Comparison of ENCODE assay signal across 17 cellular contexts in the genomic region with DNA sequence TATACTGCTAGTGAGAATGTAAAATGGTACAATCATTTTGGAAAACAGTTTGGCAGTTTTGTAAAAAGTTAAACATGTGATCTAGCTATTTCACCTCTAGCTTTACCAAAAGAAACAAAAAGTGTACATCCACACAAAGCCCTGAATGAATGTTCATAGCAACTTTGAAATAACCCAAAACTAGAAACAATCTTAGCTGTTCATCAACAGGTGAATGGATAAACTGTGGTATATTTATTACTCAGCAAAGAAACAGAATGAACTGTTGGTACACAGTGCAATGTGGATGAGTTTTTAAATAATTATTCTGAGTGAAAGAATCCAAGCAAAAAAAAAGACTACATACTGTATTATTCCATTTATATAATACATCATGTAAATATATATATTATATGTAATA. TPM values are rescaled to one million over a fixed set of nuclear protein-coding genes. Genes with fewer than 3 reads are reported as not detected.
A peak's percentile ranks its signal among the peaks of the same experiment; 100 is the strongest.
DNase-seq lines count a peak whose midpoint lies in the region; ATAC-seq lines count a peak whose summit lies in the region.
"Had no signal": no experiment of that assay in that cellular context is flagged by ENCODE, and none has a peak within 500 bp of the region (broad histone marks: within the 10 kb centered on the region; RNA-seq: fewer than 3 reads in every experiment).

No MANE protein-coding gene starts in this region.

- H3K36me3 Mint-ChIP-seq in activated CD4-positive, alpha-beta T cell treated with anti-CD3 and anti-CD28 coated beads for 36 hours (ENCODE audit: low read depth), result peaks cover 36% of the 10 kb centered on the region
- H3K36me3 Mint-ChIP-seq in activated naive CD4-positive, alpha-beta T cell treated with anti-CD3 and anti-CD28 coated beads for 36 hours (ENCODE audit: low read depth), result peaks cover 31% of the 10 kb centered on the region
- peaks cover 5 to 49% (median 36%) of the 10 kb centered on the region in 5 donors for H3K36me3 Mint-ChIP-seq in naive thymus-derived CD4-positive, alpha-beta T cell
- H3K36me3 Mint-ChIP-seq in activated CD4-positive, alpha-beta memory T cell treated with anti-CD3 and anti-CD28 coated beads for 36 hours, result peaks cover 25% of the 10 kb centered on the region

- intact Hi-C loops in activated CD4-positive, alpha-beta T cell treated with anti-CD3 and anti-CD28 coated beads for 36 hours (cut with DNase I, micrococcal nuclease), result loop anchor here in 1 of 2 experiments (2.0 kb wide), 1 partner anchor 25 kb away; no protein-coding TSS in a partner anchor
- intact Hi-C loops in activated naive CD4-positive, alpha-beta T cell treated with anti-CD3 and anti-CD28 coated beads for 36 hours (cut with micrococcal nuclease), result no loop called here
- intact Hi-C loops in naive thymus-derived CD4-positive, alpha-beta T cell (cut with micrococcal nuclease), result no loop called here
- intact Hi-C loops in activated CD4-positive, alpha-beta memory T cell treated with anti-CD3 and anti-CD28 coated beads for 36 hours (cut with micrococcal nuclease), result no loop called here

- H3K4me3 Mint-ChIP-seq in activated CD4-positive, alpha-beta T cell treated with anti-CD3 and anti-CD28 coated beads for 36 hours, result no peak overlapping the region
- no peak overlapping the region for H3K4me3 Mint-ChIP-seq in activated naive CD4-positive, alpha-beta T cell treated with anti-CD3 and anti-CD28 coated beads for 36 hours
- no peak overlapping the region for H3K4me3 Mint-ChIP-seq in naive thymus-derived CD4-positive, alpha-beta T cell
- no peak overlapping the region for H3K4me3 Mint-ChIP-seq in activated CD4-positive, alpha-beta memory T cell treated with anti-CD3 and anti-CD28 coated beads for 36 hours
- H3K4me3 Mint-ChIP-seq: CD4-positive, alpha-beta T cell had no signal

- H3K4me1 Mint-ChIP-seq in activated CD4-positive, alpha-beta T cell treated with anti-CD3 and anti-CD28 coated beads for 36 hours, result peaks cover 24% of the 10 kb centered on the region
- peaks cover 27% of the 10 kb centered on the region for H3K4me1 Mint-ChIP-seq in activated naive CD4-positive, alpha-beta T cell treated with anti-CD3 and anti-CD28 coated beads for 36 hours (ENCODE audit: low read depth)
- peaks cover 22 to 45% (median 34%) of the 10 kb centered on the region in 7 donors for H3K4me1 Mint-ChIP-seq in naive thymus-derived CD4-positive, alpha-beta T cell
- H3K4me1 Mint-ChIP-seq in activated CD4-positive, alpha-beta memory T cell treated with anti-CD3 and anti-CD28 coated beads for 36 hours (ENCODE audit: low read depth), result peaks cover 33% of the 10 kb centered on the region

- H3K27me3 ChIP-seq in naive thymus-derived CD4-positive, alpha-beta T cell (ENCODE audit: control insufficient read depth in 2 of 2, insufficient read depth in 2 of 2, low read length in 2 of 2), result no peaks in the 10 kb centered on the region

- peak; percentile 67 for ATAC-seq in activated CD4-positive, alpha-beta T cell treated with anti-CD3 and anti-CD28 coated beads for 36 hours
- ATAC-seq in naive thymus-derived CD4-positive, alpha-beta T cell, result no peak
- ATAC-seq: A549 had no signal

- peaks cover 0 to 11% (median 0%) of the 10 kb centered on the region in 3 experiments for H3K36me3 ChIP-seq in naive thymus-derived CD4-positive, alpha-beta T cell (ENCODE audit: control insufficient read depth in 2 of 3, insufficient read depth in 3 of 3, low read length in 3 of 3)
- H3K36me3 ChIP-seq: HAP-1 had no signal

- no peaks in the 10 kb centered on the region for H3K27me3 Mint-ChIP-seq in activated CD4-positive, alpha-beta T cell treated with anti-CD3 and anti-CD28 coated beads for 36 hours
- no peaks in the 10 kb centered on the region for H3K27me3 Mint-ChIP-seq in activated naive CD4-positive, alpha-beta T cell treated with anti-CD3 and anti-CD28 coated beads for 36 hours (ENCODE audit: low read depth)
- H3K27me3 Mint-ChIP-seq in naive thymus-derived CD4-positive, alpha-beta T cell, result no peaks in the 10 kb centered on the region
- H3K27me3 Mint-ChIP-seq in activated CD4-positive, alpha-beta memory T cell treated with anti-CD3 and anti-CD28 coated beads for 36 hours, result no peaks in the 10 kb centered on the region
- H3K27me3 Mint-ChIP-seq: CD4-positive, alpha-beta T cell had no signal

- peaks cover 9% of the 10 kb centered on the region for H3K9me3 Mint-ChIP-seq in activated CD4-positive, alpha-beta T cell treated with anti-CD3 and anti-CD28 coated beads for 36 hours (ENCODE audit: low read depth)
- H3K9me3 Mint-ChIP-seq in activated naive CD4-positive, alpha-beta T cell treated with anti-CD3 and anti-CD28 coated beads for 36 hours, result peaks cover 11% of the 10 kb centered on the region
- H3K9me3 Mint-ChIP-seq in naive thymus-derived CD4-positive, alpha-beta T cell, result peaks cover 0 to 38% (median 10%) of the 10 kb centered on the region in 11 donors
- H3K9me3 Mint-ChIP-seq in activated CD4-positive, alpha-beta memory T cell treated with anti-CD3 and anti-CD28 coated beads for 36 hours, result peaks cover 15% of the 10 kb centered on the region

- no peak overlapping the region for H3K4me3 ChIP-seq in naive thymus-derived CD4-positive, alpha-beta T cell (ENCODE audit: low read length)
- H3K4me3 ChIP-seq: A549, GM23248, HAP-1 had no signal

- POLR2A ChIA-PET in activated CD4-positive, alpha-beta T cell treated with anti-CD3 and anti-CD28 coated beads for 36 hours (lab: Charles Lee), result interaction anchor here (0.8 to 1.1 kb wide), 2 partner anchors 20 to 25 kb away, joined by 3 to 4 read pairs; no protein-coding TSS in a partner anchor
- POLR2A ChIA-PET in naive thymus-derived CD4-positive, alpha-beta T cell (lab: Charles Lee), result interaction anchor here (1.9 kb wide), 1 partner anchor 35 kb away, joined by 5 read pairs; no protein-coding TSS in a partner anchor
- POLR2A ChIA-PET in activated CD4-positive, alpha-beta memory T cell treated with anti-CD3 and anti-CD28 coated beads for 36 hours (lab: Charles Lee), result interaction anchor here (0.6 to 0.9 kb wide), 2 partner anchors 27 to 49 kb away, joined by 3 read pairs; no protein-coding TSS in a partner anchor

- H3K27ac ChIP-seq in naive thymus-derived CD4-positive, alpha-beta T cell (ENCODE audit: low read depth, low read length), result no peak overlapping the region
- H3K27ac ChIP-seq: 22Rv1, A549, C4-2B, GM23248, HL-60 had no signal

- no peak overlapping the region for H3K27ac Mint-ChIP-seq in activated CD4-positive, alpha-beta T cell treated with anti-CD3 and anti-CD28 coated beads for 36 hours
- H3K27ac Mint-ChIP-seq in activated naive CD4-positive, alpha-beta T cell treated with anti-CD3 and anti-CD28 coated beads for 36 hours, result peak overlapping the region; percentile 39
- H3K27ac Mint-ChIP-seq in naive thymus-derived CD4-positive, alpha-beta T cell, result peak overlapping the region in 7 of 9 donors; percentile 24 to 94 (median 43)
- H3K27ac Mint-ChIP-seq in activated CD4-positive, alpha-beta memory T cell treated with anti-CD3 and anti-CD28 coated beads for 36 hours, result no peak overlapping the region
- H3K27ac Mint-ChIP-seq: CD4-positive, alpha-beta T cell had no signal

- DNase-seq in activated CD4-positive, alpha-beta T cell treated with anti-CD3 and anti-CD28 coated beads for 36 hours, result no peak
- DNase-seq in activated CD4-positive, alpha-beta T cell treated with anti-CD3 and anti-CD28 coated beads, Interleukin-2, amount 50 U/mL, for 48 hours, result no peak
- DNase-seq in activated naive CD4-positive, alpha-beta T cell treated with anti-CD3 and anti-CD28 coated beads for 36 hours, result no peak
- no peak for DNase-seq in activated naive CD4-positive, alpha-beta T cell (lab: John Stamatoyannopoulos, UW)
- no peak for DNase-seq in naive thymus-derived CD4-positive, alpha-beta T cell
- DNase-seq in NK-92 treated with Interleukin-12 subunit alpha and Interleukin-12 subunit beta, amount 100 ng/mL, for 24 hours (lab: John Stamatoyannopoulos, UW), result no peak
- no peak for DNase-seq in activated CD4-positive, alpha-beta memory T cell treated with anti-CD3 and anti-CD28 coated beads for 36 hours
- DNase-seq: AML-193; Caco-2; CD4-positive, alpha-beta T cell; GDM1; GM23248 had no signal

- peaks cover 0 to 17% (median 15%) of the 10 kb centered on the region in 3 experiments for H3K9me3 ChIP-seq in naive thymus-derived CD4-positive, alpha-beta T cell (ENCODE audit: control insufficient read depth in 2 of 3, low read length in 3 of 3)
- H3K9me3 ChIP-seq: Caco-2, HAP-1 had no signal

- CTCF ChIA-PET in activated CD4-positive, alpha-beta T cell treated with anti-CD3 and anti-CD28 coated beads for 36 hours (lab: Charles Lee), result interaction anchor here (0.6 to 0.7 kb wide), 2 partner anchors 130 to 265 kb away, joined by 3 to 4 read pairs; no protein-coding TSS in a partner anchor
- CTCF ChIA-PET in activated naive CD4-positive, alpha-beta T cell treated with anti-CD3 and anti-CD28 coated beads for 36 hours (lab: Charles Lee), result interaction anchor here (0.6 kb wide), 1 partner anchor 71 kb away, joined by 4 read pairs; no protein-coding TSS in a partner anchor
- CTCF ChIA-PET in naive thymus-derived CD4-positive, alpha-beta T cell (lab: Charles Lee), result interaction anchor here (0.7 kb wide), 2 partner anchors 36 to 54 kb away, joined by 3 read pairs; no protein-coding TSS in a partner anchor
- CTCF ChIA-PET in activated CD4-positive, alpha-beta memory T cell treated with anti-CD3 and anti-CD28 coated beads for 36 hours (lab: Charles Lee), result interaction anchor here (0.6 kb wide), 1 partner anchor 48 kb away, joined by 3 read pairs; no protein-coding TSS in a partner anchor

- H3K4me1 ChIP-seq in naive thymus-derived CD4-positive, alpha-beta T cell (ENCODE audit: control insufficient read depth in 2 of 2, insufficient read depth in 2 of 2, low read length in 2 of 2), result peaks cover 12 to 32% of the 10 kb centered on the region in 2 donors
- H3K4me1 ChIP-seq: A549, HAP-1 had no signal

RNA-seq across cellular contexts. Expression of a gene that starts 36.3 kb away (rescaled TPM):
- 10 to 100 TPM; 35.5 to 37.0 TPM for total RNA-seq in activated CD4-positive, alpha-beta T cell treated with anti-CD3 and anti-CD28 coated beads for 36 hours
- 10 to 100 TPM; 47.3 to 49.2 TPM for total RNA-seq in activated naive CD4-positive, alpha-beta T cell treated with anti-CD3 and anti-CD28 coated beads for 36 hours
- total RNA-seq in naive thymus-derived CD4-positive, alpha-beta T cell, result 100 to 1,000 TPM in 3 of 5 experiments, 10 to 100 TPM in 2; 49.5 to 124 (median 107) TPM
- polyA plus RNA-seq in naive thymus-derived CD4-positive, alpha-beta T cell, result 10 to 100 TPM; 15.3 to 31.2 TPM
- 10 to 100 TPM; 44.0 to 51.6 TPM for total RNA-seq in activated CD4-positive, alpha-beta memory T cell treated with anti-CD3 and anti-CD28 coated beads for 36 hours

Comparison
In these comparisons a context has a peak if more than half of its experiments do, and no peak if none do; other contexts are left out.
1. H3K27ac Mint-ChIP-seq: peak in activated naive CD4-positive, alpha-beta T cell treated with anti-CD3 and anti-CD28 coated beads for 36 hours (single experiment) and naive thymus-derived CD4-positive, alpha-beta T cell (7 of 9); none in activated CD4-positive, alpha-beta T cell treated with anti-CD3 and anti-CD28 coated beads for 36 hours (single experiment) and activated CD4-positive, alpha-beta memory T cell treated with anti-CD3 and anti-CD28 coated beads for 36 hours (single experiment).